Comparison of ENCODE assay signal across 3 cellular contexts in the genomic region with DNA sequence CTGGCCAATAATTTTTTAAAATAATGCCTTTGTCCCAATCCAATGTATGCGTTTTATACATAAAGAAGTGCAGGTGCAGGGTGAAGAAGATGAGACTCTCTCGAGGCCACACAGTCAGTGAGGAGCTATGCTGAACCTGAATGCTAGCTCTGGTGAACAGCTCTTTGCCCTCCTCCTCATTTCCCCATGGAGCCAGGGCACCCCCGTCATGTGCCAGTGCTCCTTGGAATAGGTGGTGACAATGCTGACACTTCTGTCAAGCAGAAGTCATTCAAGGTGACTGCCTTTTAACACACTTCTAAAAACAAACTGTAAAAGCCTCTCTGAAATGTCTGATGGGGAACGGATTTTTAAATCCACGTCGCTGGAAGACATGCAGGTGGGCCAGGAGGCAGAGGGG.
TF ChIP-seq lines count a peak whose summit lies in the region.

No MANE protein-coding gene starts in this region.

TF ChIP-seq in GM23338, 12 proteins besides CTCF, POLR2A, EP300 and RAD21:
- TF ChIP-seq CREB1 (CRISPR knock-in tag; IDR thresholded peaks at IDR 0.05; ENCODE audit: low read depth) (no peak), EZH2 (IDR thresholded peaks at IDR 0.05; ENCODE audit: low read depth, unreplicated experiment) (no peak)

TF ChIP-seq in H1, 55 proteins besides CTCF, POLR2A, EP300 and RAD21:
- no peak for TF ChIP-seq TBP (IDR thresholded peaks at IDR 0.05; ENCODE audit: low read depth, low read length)
- TF ChIP-seq TCF12 (IDR thresholded peaks at IDR 0.05; ENCODE audit: low read depth, low read length) = no peak
- TF ChIP-seq JUN (IDR thresholded peaks at IDR 0.05; ENCODE audit: low read depth, low read length) = no peak
- TF ChIP-seq ATF2 (IDR thresholded peaks at IDR 0.05; ENCODE audit: low read length) = no peak
- no peak for TF ChIP-seq GTF2F1 (IDR thresholded peaks at IDR 0.05; ENCODE audit: borderline replicate concordance, low read depth, low read length)
- TF ChIP-seq HDAC6 (IDR thresholded peaks at IDR 0.05; ENCODE audit: low read depth, low read length) = no peak
- no peak for TF ChIP-seq SRF (IDR thresholded peaks at IDR 0.05; ENCODE audit: low read depth, low read length)
- no peak for TF ChIP-seq MAX (IDR thresholded peaks at IDR 0.05)
- TF ChIP-seq CBX8 (IDR thresholded peaks at IDR 0.05; ENCODE audit: borderline replicate concordance, low read depth, low read length) = no peak
- no peak for TF ChIP-seq HDAC2 (IDR thresholded peaks at IDR 0.05; ENCODE audit: borderline replicate concordance in 1 of 2, low read depth in 2 of 2, low read length in 2 of 2)
- TF ChIP-seq JUND (IDR thresholded peaks at IDR 0.05; ENCODE audit: low read length) = no peak
- TF ChIP-seq CEBPB (IDR thresholded peaks at IDR 0.05; ENCODE audit: low read depth, low read length) = no peak
- no peak for TF ChIP-seq ZNF274 (IDR thresholded peaks at IDR 0.05; ENCODE audit: borderline replicate concordance, extremely low read depth, low read length)
- TF ChIP-seq BRCA1 (IDR thresholded peaks at IDR 0.05; ENCODE audit: low read depth, low read length) = no peak
- TF ChIP-seq CBX5 (IDR thresholded peaks at IDR 0.05; ENCODE audit: low read depth, low read length) = no peak
- TF ChIP-seq POLR2AphosphoS5 (IDR thresholded peaks at IDR 0.05; ENCODE audit: low read depth, low read length) = no peak
- TF ChIP-seq, protein P1, sequence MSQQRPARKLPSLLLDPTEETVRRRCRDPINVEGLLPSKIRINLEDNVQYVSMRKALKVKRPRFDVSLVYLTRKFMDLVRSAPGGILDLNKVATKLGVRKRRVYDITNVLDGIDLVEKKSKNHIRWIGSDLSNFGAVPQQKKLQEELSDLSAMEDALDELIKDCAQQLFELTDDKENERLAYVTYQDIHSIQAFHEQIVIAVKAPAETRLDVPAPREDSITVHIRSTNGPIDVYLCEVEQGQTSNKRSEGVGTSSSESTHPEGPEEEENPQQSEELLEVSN (IDR thresholded peaks at IDR 0.05) = no peak
- TF ChIP-seq SUZ12 (IDR thresholded peaks at IDR 0.05; ENCODE audit: low read length) = no peak
- no peak for TF ChIP-seq MAFK (IDR thresholded peaks at IDR 0.05; ENCODE audit: low read depth, low read length)
- no peak for TF ChIP-seq RXRA (IDR thresholded peaks at IDR 0.05; ENCODE audit: insufficient read depth, low read depth, low read length)

TF ChIP-seq in GM12891, 5 proteins besides CTCF, POLR2A, EP300 and RAD21:
- TF ChIP-seq PAX5 (IDR thresholded peaks at IDR 0.05; ENCODE audit: insufficient read depth, low read length, severe bottlenecking) (no peak), SPI1 (IDR thresholded peaks at IDR 0.05; ENCODE audit: low read depth, low read length) (no peak)
